Comparison of ENCODE assay signal across 8 cellular contexts in the genomic region with DNA sequence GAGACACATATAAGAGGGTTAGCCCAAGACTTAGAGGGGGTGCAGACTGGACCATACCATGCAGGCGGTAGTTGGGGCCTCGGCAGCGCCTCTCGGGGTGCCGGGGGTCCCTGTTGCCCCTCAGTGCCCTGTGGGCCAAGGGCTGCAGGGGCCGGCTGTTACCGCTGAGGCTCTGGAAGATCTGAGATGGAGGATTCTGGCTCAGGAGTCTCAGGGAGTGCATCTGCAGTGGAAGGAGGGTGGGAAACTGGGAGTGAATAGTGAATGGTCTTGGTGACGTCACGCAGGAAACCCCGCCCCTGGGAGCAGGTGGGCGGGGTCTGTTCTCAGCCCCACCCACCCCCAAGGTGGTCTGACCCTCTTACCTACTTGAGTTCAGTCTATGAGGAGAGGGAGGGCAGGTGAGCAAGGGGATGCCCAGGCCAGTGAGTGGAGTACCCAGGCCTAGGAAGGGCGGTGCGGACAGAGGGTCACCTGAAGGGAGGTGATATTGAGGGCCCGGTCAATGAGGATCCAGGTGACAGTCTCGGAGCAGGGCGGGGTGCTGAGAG. TPM values are rescaled to one million over a fixed set of nuclear protein-coding genes. Genes with fewer than 3 reads are reported as not detected.
DNase-seq lines count a peak whose midpoint lies in the region; FAIRE-seq and TF ChIP-seq lines count a peak whose summit lies in the region.

No MANE protein-coding gene starts in this region.

- H3K36me3 Mint-ChIP-seq in endodermal cell (ENCODE audit: low read depth), result peaks cover 25% of the 10 kb centered on the region

- no peak for FAIRE-seq in HTR-8/SVneo (lab: Jason Lieb, UNC)

- peaks cover 18% of the 10 kb centered on the region for H3K4me1 Mint-ChIP-seq in endodermal cell

- peak overlapping the region; percentile 96 for H3K27ac ChIP-seq in DOHH2 (ENCODE audit: low read depth, low read length)
- H3K27ac ChIP-seq in Peyer's patch, result peak overlapping the region; percentile 96 to 98 (median 96)
- H3K27ac ChIP-seq in endodermal cell (ENCODE audit: low read depth, low read length), result no peak overlapping the region

- H3K4me2 ChIP-seq in DOHH2 (ENCODE audit: low read length), result peak overlapping the region; percentile 92

- H3F3A ChIP-seq in DOHH2 (ENCODE audit: control insufficient read depth, insufficient read depth), result peaks cover 18% of the 10 kb centered on the region

- no peak for TF ChIP-seq POLR2A in Peyer's patch (IDR thresholded peaks at IDR 0.05)

- H3K27me3 Mint-ChIP-seq in endodermal cell (ENCODE audit: insufficient read depth), result peaks cover 49% of the 10 kb centered on the region

- H3K4me3 ChIP-seq in DOHH2 (ENCODE audit: low read length) (peak overlapping the region; percentile 78), Peyer's patch (peak overlapping the region in 3 of 4 donors; percentile 70 to 91 (median 77)), endodermal cell (ENCODE audit: low read length) (no peak overlapping the region), MG63 (no peak overlapping the region)

- peak overlapping the region; percentile 9 for H3K4me3 Mint-ChIP-seq in endodermal cell

- 82 to 92% methylated on average over 13 to 16 of the region's 16 CpGs for WGBS in endodermal cell (ENCODE audit: insufficient coverage in 1 of 2, insufficient read length in 1 of 2), 2 experiments

- TF ChIP-seq CTCF in DOHH2 (IDR thresholded peaks at IDR 0.05; ENCODE audit: low read depth, low read length, poor library complexity, severe bottlenecking) (no peak), Peyer's patch (IDR thresholded peaks at IDR 0.05) (no peak), endodermal cell (conservative IDR thresholded peaks at IDR 0.05) (no peak)

- peaks cover 20% of the 10 kb centered on the region for H3K79me2 ChIP-seq in DOHH2 (ENCODE audit: control insufficient read depth, low read length)

- peaks cover 2% of the 10 kb centered on the region for H3K9me3 Mint-ChIP-seq in endodermal cell

- no peaks in the 10 kb centered on the region for H4K20me1 ChIP-seq in DOHH2 (ENCODE audit: control insufficient read depth, insufficient read depth, low read depth, low read length)

- H3K9ac ChIP-seq in endodermal cell (ENCODE audit: extremely low read depth, low read length, poor library complexity, severe bottlenecking), result no peak overlapping the region

- peak overlapping the region; percentile 77 for H3K27ac Mint-ChIP-seq in endodermal cell

- H3K9me3 ChIP-seq in DOHH2 (ENCODE audit: control insufficient read depth, insufficient read depth, low read length) (no peaks in the 10 kb centered on the region), Peyer's patch (no peaks in the 10 kb centered on the region), endodermal cell (ENCODE audit: control insufficient read depth, low read length) (no peaks in the 10 kb centered on the region), MG63 (no peaks in the 10 kb centered on the region)

- H3K27me3 ChIP-seq in DOHH2 (ENCODE audit: control insufficient read depth, low read length) (no peaks in the 10 kb centered on the region), Peyer's patch (no peaks in the 10 kb centered on the region), endodermal cell (ENCODE audit: control insufficient read depth, insufficient read depth, low read length, poor library complexity, severe bottlenecking) (peaks cover 11% of the 10 kb centered on the region), MG63 (peaks cover 5% of the 10 kb centered on the region; the same call in 1 of the 2 replicates)

- intact Hi-C loops in posterior vena cava (cut with DNase I), result no loop called here

- H3K4me1 ChIP-seq in DOHH2 (ENCODE audit: control insufficient read depth, low read length) (peaks cover 44% of the 10 kb centered on the region), Peyer's patch (peaks cover 2 to 26% (median 11%) of the 10 kb centered on the region in 4 donors), endodermal cell (ENCODE audit: control insufficient read depth, insufficient read depth, low read length) (peaks cover 3% of the 10 kb centered on the region)

- no peaks in the 10 kb centered on the region for H3K9me2 ChIP-seq in DOHH2 (replicated peaks; ENCODE audit: control insufficient read depth, low read length)

- H3K36me3 ChIP-seq in DOHH2 (ENCODE audit: control insufficient read depth, low read length) (0 out of 2 replicates have a peak, but pooled peaks cover 4% of the 10 kb centered on the region), Peyer's patch (no peaks in the 10 kb centered on the region), endodermal cell (ENCODE audit: control insufficient read depth, insufficient read depth, low read length) (no peaks in the 10 kb centered on the region), MG63 (peaks cover 3% of the 10 kb centered on the region; the same call in 1 of the 2 replicates)

- no peak for DNase-seq in Peyer's patch
- DNase-seq in endodermal cell, result peak; percentile 89
- peak; percentile 83 for DNase-seq in posterior vena cava (ENCODE audit: low spot score)
- no peak for DNase-seq in MG63
- DNase-seq in HTR-8/SVneo (ENCODE audit: insufficient read length, low spot score), result no peak
- no peak for DNase-seq in NCI-H524 (lab: John Stamatoyannopoulos, UW)
- DNase-seq in NCI-H69 (lab: John Stamatoyannopoulos, UW), result no peak

RNA-seq across cellular contexts. Expression of a gene that starts 1.7 kb away (rescaled TPM):
- total RNA-seq in Peyer's patch (10 to 100 TPM in 3 of 4 donors, 1 to 10 TPM in 1; 9.9 to 51.5 (median 35.8) TPM), endodermal cell (10 to 100 TPM in 1 of 2 donors, 1 to 10 TPM in 1; 5.3 to 13.1 TPM), posterior vena cava (1 to 10 TPM; 1.8 to 3.6 TPM)
- polyA plus RNA-seq in endodermal cell (2013, experiment 1 of 2), result 9.7 TPM
- polyA plus RNA-seq in endodermal cell (2013, experiment 2 of 2), result 8.4 TPM
- total RNA-seq in MG63 (2014; rRNA removed; shearing (Covaris generic); ENCODE audit: low replicate concordance), result 9.3 and 14.5 TPM in 2 replicates

RNA-seq across cellular contexts. Expression of a gene that starts 7.1 kb away (rescaled TPM):
- total RNA-seq in Peyer's patch (1 to 10 TPM in 3 of 4 donors, under 1 TPM in 1; 0.70 to 8.3 (median 2.1) TPM), endodermal cell (10 to 100 TPM; 75.0 to 82.6 TPM), posterior vena cava (1 to 10 TPM; 4.8 to 5.7 TPM)
- polyA plus RNA-seq in endodermal cell (2013, experiment 1 of 2), result 39.5 TPM
- 28.4 TPM for polyA plus RNA-seq in endodermal cell (2013, experiment 2 of 2)
- 1.3 TPM in 1 of 2 replicates, not detected in the other for total RNA-seq in MG63 (2014; rRNA removed; shearing (Covaris generic); ENCODE audit: low replicate concordance)

RNA-seq across cellular contexts. Expression of a gene that starts 19.6 kb away (rescaled TPM):
- total RNA-seq in Peyer's patch, result 100 to 1,000 TPM in 2 of 4 donors, 10 to 100 TPM in 2; 34.7 to 121 (median 96.7) TPM
- total RNA-seq in endodermal cell, result 100 to 1,000 TPM in 1 of 2 donors, 10 to 100 TPM in 1; 99.5 to 114 TPM
- 31.4 TPM for polyA plus RNA-seq in endodermal cell (2013, experiment 1 of 2)
- 30.6 TPM for polyA plus RNA-seq in endodermal cell (2013, experiment 2 of 2)
- 10 to 100 TPM in 1 of 2 donors, 1 to 10 TPM in 1; 8.5 to 12.1 TPM for total RNA-seq in posterior vena cava
- total RNA-seq in MG63 (2014; rRNA removed; shearing (Covaris generic); ENCODE audit: low replicate concordance), result 6.7 and 8.6 TPM in 2 replicates

RNA-seq across cellular contexts. Expression of a gene that starts 19.9 kb away (rescaled TPM):
- 1,000 to 10,000 TPM; 1,077 to 1,595 (median 1,505) TPM for total RNA-seq in Peyer's patch
- 1,000 to 10,000 TPM; 1,531 to 1,574 TPM for total RNA-seq in endodermal cell
- polyA plus RNA-seq in endodermal cell (2013, experiment 1 of 2), result 1,384 TPM
- polyA plus RNA-seq in endodermal cell (2013, experiment 2 of 2), result 1,252 TPM
- total RNA-seq in posterior vena cava, result 100 to 1,000 TPM; 746 to 777 TPM
- total RNA-seq in MG63 (2014; rRNA removed; shearing (Covaris generic); ENCODE audit: low replicate concordance), result 3,057 and 3,727 TPM in 2 replicates

RNA-seq across cellular contexts. Expression of a gene that starts 24.0 kb away (rescaled TPM):
- total RNA-seq in Peyer's patch, result 100 to 1,000 TPM in 3 of 4 donors, 10 to 100 TPM in 1; 58.6 to 203 (median 130) TPM
- 1 to 10 TPM; 4.4 to 5.7 TPM for total RNA-seq in endodermal cell
- 0.36 TPM for polyA plus RNA-seq in endodermal cell (2013, experiment 1 of 2)
- polyA plus RNA-seq in endodermal cell (2013, experiment 2 of 2), result 0.37 TPM
- total RNA-seq in posterior vena cava, result not detected
- total RNA-seq in MG63 (2014; rRNA removed; shearing (Covaris generic); ENCODE audit: low replicate concordance), result not detected in 2 replicates

Comparison
In these comparisons a context has a peak if more than half of its experiments do, and no peak if none do; other contexts are left out.
1. H3K4me3 ChIP-seq: peak in DOHH2 (single experiment) and Peyer's patch (3 of 4); none in endodermal cell (single experiment) and MG63 (single experiment).
2. DNase-seq: peak in endodermal cell (single experiment) and posterior vena cava (single experiment); none in Peyer's patch (0 of 3), MG63 (single experiment), HTR-8/SVneo (single experiment), NCI-H524 (0 of 2) and NCI-H69 (single experiment).
3. RNA of a gene that starts 7.1 kb away (total RNA-seq): 75.0 to 82.6 TPM in endodermal cell; 4.8 to 5.7 TPM in posterior vena cava, 0.70 to 8.3 TPM in Peyer's patch and 1.3 TPM in MG63; every median in the first group is over 4 times any median in the second.